ENCODE assay signal across 8 cellular contexts in the genomic region with DNA sequence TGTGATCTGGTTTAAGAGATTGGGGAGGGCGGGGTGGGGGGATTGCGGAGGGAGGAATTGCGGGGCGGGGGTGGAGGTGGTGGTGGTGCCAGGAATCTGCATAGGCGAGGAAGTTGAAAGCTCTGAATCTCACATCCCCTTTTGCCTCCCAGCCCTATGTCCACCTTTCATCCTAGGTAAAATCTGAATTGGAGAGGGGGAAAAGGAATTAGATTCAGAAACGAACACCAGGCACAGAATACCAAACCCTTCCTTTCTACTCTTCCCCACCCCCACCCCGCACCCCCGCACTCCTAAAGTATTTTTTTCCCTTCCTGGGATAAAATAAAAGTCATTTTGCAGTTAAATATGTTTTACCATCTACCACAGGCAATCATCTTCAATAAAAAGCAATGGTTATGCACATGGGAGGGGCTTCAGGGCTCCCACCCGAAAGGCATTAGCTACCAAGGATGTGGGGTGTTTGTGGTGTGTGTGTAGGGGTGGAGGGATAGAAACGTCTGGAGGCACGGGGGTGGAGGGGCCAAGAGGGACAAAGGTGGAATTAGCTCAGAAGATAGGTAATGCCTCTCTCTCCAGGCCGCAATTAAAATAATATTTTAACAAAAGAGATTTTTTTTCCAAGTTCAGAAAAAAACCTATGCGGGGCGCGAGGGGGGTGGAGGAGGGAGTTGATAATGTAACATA. TPM values are rescaled to one million over a fixed set of nuclear protein-coding genes. Genes with fewer than 3 reads are reported as not detected.
A peak's percentile ranks its signal among the peaks of the same experiment; 100 is the strongest.
DNase-seq lines count a peak whose midpoint lies in the region; ATAC-seq, FAIRE-seq and TF ChIP-seq lines count a peak whose summit lies in the region.

No MANE protein-coding gene starts in this region.

- H3K18ac ChIP-seq in mesenchymal stem cell (ENCODE audit: low read depth in 1 of 2, low read length in 2 of 2) = no peak overlapping the region

- H3K27me3 ChIP-seq in right lobe of liver = peaks cover 0 to 16% of the 10 kb centered on the region in 2 donors
- H3K27me3 ChIP-seq in HepG2 (ENCODE audit: control insufficient read depth in 1 of 2, insufficient read depth in 2 of 2, low read length in 2 of 2) = peaks cover 30 to 85% of the 10 kb centered on the region in 2 experiments
- H3K27me3 ChIP-seq in ascending aorta = no peaks in the 10 kb centered on the region
- H3K27me3 ChIP-seq in mesenchymal stem cell (ENCODE audit: control insufficient read depth in 1 of 2, insufficient read depth in 1 of 2, low read length in 2 of 2) = no peaks in the 10 kb centered on the region
- no peaks in the 10 kb centered on the region for H3K27me3 ChIP-seq in vagina

- H3K4me3 ChIP-seq in right lobe of liver = peak overlapping the region in 2 of 3 donors; percentile 38
- H3K4me3 ChIP-seq in HepG2 (replicated peaks in 1 of 3; ENCODE audit: insufficient read depth in 1 of 3, low read depth in 2 of 3, low read length in 3 of 3) = no peak overlapping the region
- peak overlapping the region; percentile 58 to 89 for H3K4me3 ChIP-seq in ascending aorta
- H3K4me3 ChIP-seq in mesenchymal stem cell (ENCODE audit: insufficient read depth in 1 of 2, low read depth in 1 of 2, low read length in 2 of 2) = peak overlapping the region; percentile 54 to 91
- peak overlapping the region; percentile 68 to 88 for H3K4me3 ChIP-seq in vagina

- no peak overlapping the region for H3K14ac ChIP-seq in mesenchymal stem cell (ENCODE audit: low read length in 2 of 2)

- FAIRE-seq in HepG2 (lab: Jason Lieb, UNC) = no peak

- TF ChIP-seq POLR2A in right lobe of liver (IDR thresholded peaks at IDR 0.05) (no peak), HepG2 (IDR thresholded peaks at IDR 0.05; ENCODE audit: insufficient read depth in 1 of 2, low read depth in 2 of 2, low read length in 2 of 2) (no peak), vagina (IDR thresholded peaks at IDR 0.05) (no peak)

- peak overlapping the region in 1 of 2 experiments; percentile 75 for H2BK12ac ChIP-seq in mesenchymal stem cell (ENCODE audit: low read length in 2 of 2)

- H3K4me2 ChIP-seq in HepG2 (ENCODE audit: low read depth, low read length) = no peak overlapping the region
- peak overlapping the region; percentile 79 for H3K4me2 ChIP-seq in mesenchymal stem cell (ENCODE audit: low read length, poor library complexity, severe bottlenecking)

- H3K79me1 ChIP-seq in mesenchymal stem cell (replicated peaks; ENCODE audit: low read length, poor library complexity, severe bottlenecking) = peaks cover 7% of the 10 kb centered on the region

- no peaks in the 10 kb centered on the region for H3K9me3 ChIP-seq in right lobe of liver
- H3K9me3 ChIP-seq in HepG2 (ENCODE audit: low read length) = no peaks in the 10 kb centered on the region
- H3K9me3 ChIP-seq in ascending aorta = no peaks in the 10 kb centered on the region
- no peaks in the 10 kb centered on the region for H3K9me3 ChIP-seq in mesenchymal stem cell (ENCODE audit: control insufficient read depth, low read length)
- H3K9me3 ChIP-seq in vagina = no peaks in the 10 kb centered on the region

- no peak overlapping the region for H2AK5ac ChIP-seq in mesenchymal stem cell (ENCODE audit: low read length, severe bottlenecking)

- no peaks in the 10 kb centered on the region for H3K36me3 ChIP-seq in right lobe of liver
- H3K36me3 ChIP-seq in HepG2 (replicated peaks in 1 of 2; ENCODE audit: control insufficient read depth in 1 of 2, insufficient read depth in 2 of 2, low read length in 2 of 2) = no peaks in the 10 kb centered on the region
- peaks cover 0 to 6% of the 10 kb centered on the region in 2 donors for H3K36me3 ChIP-seq in ascending aorta
- peaks cover 10 to 19% of the 10 kb centered on the region in 2 experiments for H3K36me3 ChIP-seq in mesenchymal stem cell (ENCODE audit: control insufficient read depth in 1 of 2, insufficient read depth in 2 of 2, low read depth in 1 of 2, low read length in 2 of 2)
- no peaks in the 10 kb centered on the region for H3K36me3 ChIP-seq in vagina

- H2BK5ac ChIP-seq in mesenchymal stem cell (ENCODE audit: low read depth, low read length, poor library complexity, severe bottlenecking) = no peak overlapping the region

- no peak overlapping the region for H2BK120ac ChIP-seq in mesenchymal stem cell (ENCODE audit: low read depth, low read length)

- no peak overlapping the region for H3K27ac ChIP-seq in right lobe of liver
- no peak overlapping the region for H3K27ac ChIP-seq in HepG2 (ENCODE audit: extremely low read length, insufficient read depth, low read length)
- peak overlapping the region; percentile 87 to 93 for H3K27ac ChIP-seq in ascending aorta
- H3K27ac ChIP-seq in mesenchymal stem cell (ENCODE audit: low read length, poor library complexity, severe bottlenecking) = no peak overlapping the region
- H3K27ac ChIP-seq in vagina = peak overlapping the region; percentile 90

- peak overlapping the region in 1 of 2 experiments; percentile 71 for H3K4ac ChIP-seq in mesenchymal stem cell (ENCODE audit: low read depth in 1 of 2, low read length in 2 of 2)

- H3K79me2 ChIP-seq in HepG2 (ENCODE audit: insufficient read depth, low read length) = no peaks in the 10 kb centered on the region

- no peak for TF ChIP-seq RAD21 in HepG2 (CRISPR knock-in tag; IDR thresholded peaks at IDR 0.05)

- in situ Hi-C loops in HepG2 (cut with HindIII; ENCODE audit: extremely low pct_ligation_motif_present, low pct_unique_long_range_greater_than_20kb) = loop anchor here (5.0 kb wide), 2 partner anchors 454 to 1019 kb away; no protein-coding TSS in a partner anchor

- H3K9ac ChIP-seq in HepG2 (ENCODE audit: insufficient read depth, low read depth, low read length) = no peak overlapping the region
- H3K9ac ChIP-seq in mesenchymal stem cell (ENCODE audit: low read length) = peak overlapping the region; percentile 95

- no peak overlapping the region for H2AFZ ChIP-seq in HepG2 (ENCODE audit: low read length)
- H2AFZ ChIP-seq in mesenchymal stem cell (ENCODE audit: low read depth, low read length) = no peak overlapping the region

- no peak overlapping the region for H2BK15ac ChIP-seq in mesenchymal stem cell (ENCODE audit: low read depth, poor library complexity, severe bottlenecking)

- H3K23ac ChIP-seq in mesenchymal stem cell (ENCODE audit: low read length in 2 of 2) = no peak overlapping the region

- CTCF ChIA-PET in HepG2 (lab: Yijun Ruan, JAX; ENCODE audit: low intra/inter-chr PET ratio, low total read pairs) = no interaction called here

- TF ChIP-seq EP300 in HepG2 (IDR thresholded peaks at IDR 0.05; ENCODE audit: low read depth in 2 of 2, low read length in 2 of 2) = no peak
- TF ChIP-seq EP300 in HepG2 (CRISPR knock-in tag; IDR thresholded peaks at IDR 0.05; ENCODE audit: borderline replicate concordance) = no peak

- WGBS in right lobe of liver (ENCODE audit: insufficient coverage, low coverage, low lambda C conversion rate, missing lambda C conversion rate) = 3% methylated on average over 15 of the region's 15 CpGs
- WGBS in HepG2 (ENCODE audit: low lambda C conversion rate) = 17% methylated on average over 15 of the region's 15 CpGs
- WGBS in mesenchymal stem cell = 0% methylated on average over 5 of the region's 15 CpGs

- H3K4me1 ChIP-seq in right lobe of liver (peaks cover 0 to 23% (median 7%) of the 10 kb centered on the region in 4 donors), HepG2 (ENCODE audit: insufficient read depth, low read length) (no peaks in the 10 kb centered on the region), ascending aorta (peaks cover 17 to 48% of the 10 kb centered on the region in 2 donors), mesenchymal stem cell (ENCODE audit: control insufficient read depth, insufficient read depth, low read depth, low read length) (peaks cover 28% of the 10 kb centered on the region), vagina (peaks cover 44% of the 10 kb centered on the region)

- ATAC-seq in right lobe of liver (no peak), HepG2 (no peak), GM18870 (IDR thresholded peaks at IDR 0.05; ENCODE audit: unreplicated experiment) (no peak), omental fat pad (ENCODE audit: low FRiP score) (no peak)

- intact Hi-C loops in right lobe of liver (cut with DNase I) (no loop called here), HepG2 (cut with micrococcal nuclease; ENCODE audit: unreplicated experiment) (loop anchor here (10.0 kb wide), 1 partner anchor 641 kb away; no protein-coding TSS in a partner anchor), ascending aorta (cut with DNase I) (loop anchor here (2.0 to 10.0 kb wide), 3 partner anchors 411 to 959 kb away; no protein-coding TSS in a partner anchor), vagina (cut with DNase I) (loop anchor here (5.0 to 10.0 kb wide), 4 partner anchors 294 to 1061 kb away; no protein-coding TSS in a partner anchor)

- no peak for DNase-seq in right lobe of liver
- DNase-seq in HepG2 (ENCODE audit: low spot score) = no peak
- DNase-seq in ascending aorta (ENCODE audit: low spot score in 2 of 2) = no peak
- DNase-seq in mesenchymal stem cell = peak; percentile 44
- DNase-seq in vagina (ENCODE audit: extremely low spot score in 2 of 2) = peak in 1 of 2 donors; percentile 89
- DNase-seq in NCI-H524 (lab: John Stamatoyannopoulos, UW) = no peak
- no peak for DNase-seq in omental fat pad (ENCODE audit: low spot score)

- no TSS peak for BruUV-seq in HepG2 (replicated peaks; lab: Mats Ljungman, UMichigan)

- H4K8ac ChIP-seq in mesenchymal stem cell (ENCODE audit: low read length) = no peak overlapping the region

- H4K20me1 ChIP-seq in HepG2 (ENCODE audit: insufficient read depth, low read length) = no peaks in the 10 kb centered on the region

- POLR2A ChIA-PET in HepG2 (lab: Yijun Ruan, JAX) = no interaction called here

- H4K91ac ChIP-seq in mesenchymal stem cell (ENCODE audit: low read length) = no peak overlapping the region

- TF ChIP-seq CTCF in right lobe of liver (IDR thresholded peaks at IDR 0.05) (no peak), HepG2 (CRISPR knock-in tag; IDR thresholded peaks at IDR 0.05) (no peak), ascending aorta (IDR thresholded peaks at IDR 0.05) (no peak), vagina (IDR thresholded peaks at IDR 0.05) (no peak), omental fat pad (IDR thresholded peaks at IDR 0.05) (no peak)

RNA-seq across cellular contexts. Expression of a gene that starts 1.8 kb away (rescaled TPM):
- total RNA-seq in right lobe of liver = 10 to 100 TPM; 13.7 to 76.0 (median 30.9) TPM
- total RNA-seq in HepG2 (2016; rRNA removed; fragmentation: Illumina TruSeq; extraction: Trizol) = not detected in 2 replicates
- not detected in 2 replicates for total RNA-seq in HepG2 (2016; cell fraction: cytosol; rRNA removed; fragmentation: Illumina TruSeq; extraction: Trizol; ENCODE audit: low read depth)
- total RNA-seq in HepG2 (2016; cell fraction: insoluble cytoplasmic fraction; rRNA removed; fragmentation: Illumina TruSeq; extraction: Trizol) = 0.02 TPM in 1 of 2 replicates, not detected in the other
- total RNA-seq in HepG2 (2016; cell fraction: membrane; rRNA removed; fragmentation: Illumina TruSeq; extraction: Trizol) = not detected in 2 replicates
- not detected in 2 replicates for total RNA-seq in HepG2 (2016; cell fraction: nucleus; rRNA removed; fragmentation: Illumina TruSeq; extraction: Trizol)
- polyA plus RNA-seq in HepG2 (2011; rRNA removed) = 0.07 and 0.15 TPM in 2 replicates
- 0.05 TPM in 2 replicates for polyA plus RNA-seq in HepG2 (2011; cell fraction: cytosol; rRNA removed)
- polyA plus RNA-seq in HepG2 (2011; cell fraction: nucleus; rRNA removed) = 0.03 and 0.14 TPM in 2 replicates
- polyA plus RNA-seq in HepG2 (2012) = 0.11 TPM in 1 of 2 replicates, not detected in the other
- not detected in 2 replicates for polyA plus RNA-seq in HepG2 (2016; cell fraction: cytosol; fragmentation: Illumina TruSeq; extraction: Trizol; ENCODE audit: low read depth)
- polyA plus RNA-seq in HepG2 (2016; cell fraction: insoluble cytoplasmic fraction; fragmentation: Illumina TruSeq; extraction: Trizol; ENCODE audit: low read depth) = not detected in 2 replicates
- not detected in 2 replicates for polyA plus RNA-seq in HepG2 (2016; cell fraction: membrane; fragmentation: Illumina TruSeq; extraction: Trizol; ENCODE audit: low read depth)
- not detected in 2 replicates for polyA plus RNA-seq in HepG2 (2016; cell fraction: nucleus; fragmentation: Illumina TruSeq; extraction: Trizol; ENCODE audit: insufficient read depth, low read depth)
- 0.02 TPM in 1 of 2 replicates, not detected in the other for polyA minus RNA-seq in HepG2 (2011; rRNA and poly(A)+ RNA removed; ENCODE audit: low replicate concordance)
- not detected in 2 replicates for polyA minus RNA-seq in HepG2 (2011; cell fraction: cytosol; rRNA and poly(A)+ RNA removed)
- polyA minus RNA-seq in HepG2 (2011; cell fraction: nucleus; rRNA and poly(A)+ RNA removed) = under 0.01 TPM in 1 of 2 replicates, not detected in the other
- 1,280 TPM for total RNA-seq in ascending aorta
- polyA plus RNA-seq in mesenchymal stem cell (2013, experiment 1 of 2) = 440 TPM
- polyA plus RNA-seq in mesenchymal stem cell (2013, experiment 2 of 2) = 419 TPM
- 1,041 TPM for total RNA-seq in vagina
- 1,000 to 10,000 TPM in 1 of 4 donors, 100 to 1,000 TPM in 3; 284 to 2,528 (median 672) TPM for total RNA-seq in omental fat pad

Comparison
In these comparisons a context has a peak if more than half of its experiments do, and no peak if none do; other contexts are left out.
1. H3K4me3 ChIP-seq: peak in right lobe of liver (2 of 3), ascending aorta (2 of 2), mesenchymal stem cell (2 of 2) and vagina (2 of 2); none in HepG2 (0 of 3).
2. RNA of a gene that starts 1.8 kb away (total RNA-seq): 1,280 TPM in ascending aorta (single experiment), 1,041 TPM in vagina (single experiment), 284 to 2,528 TPM in omental fat pad and 13.7 to 76.0 TPM in right lobe of liver; 0.02 TPM in HepG2; every median in the first group is over 10 times any median in the second.
3. intact Hi-C loops: an anchor here in HepG2 (10.0 kb wide), ascending aorta (2.0 to 10.0 kb wide) and vagina (5.0 to 10.0 kb wide); none called in right lobe of liver.
4. H3K27ac ChIP-seq: peak in ascending aorta (2 of 2) and vagina (single experiment); none in right lobe of liver (0 of 3), HepG2 (single experiment) and mesenchymal stem cell (single experiment).